ENCODE assay signal across 13 cellular contexts in the genomic region with DNA sequence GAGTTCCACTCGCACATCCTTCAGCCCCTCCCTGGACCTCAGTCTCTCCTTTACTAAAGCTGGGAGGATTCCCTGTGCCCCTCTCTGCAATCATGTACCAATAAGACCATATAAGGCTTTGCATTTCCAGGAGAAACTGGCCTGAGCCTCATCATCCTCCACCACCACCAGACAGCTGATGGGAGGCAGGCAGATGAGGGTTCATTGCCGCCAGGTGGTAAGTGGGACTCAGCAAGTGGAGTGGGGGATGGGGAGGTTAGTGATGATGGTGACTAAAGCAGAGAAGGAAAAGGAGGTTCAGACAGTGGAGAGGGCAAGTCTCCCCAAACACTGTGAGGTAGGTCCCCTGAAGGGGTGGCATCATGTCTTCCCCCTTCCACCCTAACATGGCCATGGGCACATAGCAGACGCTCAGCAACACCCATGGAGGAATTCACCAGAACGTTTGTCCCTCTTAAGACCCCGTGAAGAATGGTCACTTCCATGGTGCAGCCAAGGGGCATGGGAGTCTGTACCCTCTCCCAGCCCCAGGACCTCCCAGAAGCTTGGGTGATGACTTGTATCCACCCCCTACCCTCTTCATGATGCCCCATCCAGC. TPM values are rescaled to one million over a fixed set of nuclear protein-coding genes. Genes with fewer than 3 reads are reported as not detected.
DNase-seq lines count a peak whose midpoint lies in the region; ATAC-seq, FAIRE-seq and TF ChIP-seq lines count a peak whose summit lies in the region.
"Had no signal": no experiment of that assay in that cellular context is flagged by ENCODE, and none has a peak within 500 bp of the region (broad histone marks: within the 10 kb centered on the region; RNA-seq: fewer than 3 reads in every experiment).

No MANE protein-coding gene starts in this region.

- no peak for TF ChIP-seq RAD21 in HCT116 (IDR thresholded peaks at IDR 0.05; ENCODE audit: low read depth)

- H3K4me3 ChIP-seq in HCT116 (replicated peaks in 1 of 2; ENCODE audit: low read depth in 1 of 2, low read length in 2 of 2) (0 out of 4 replicates have a peak overlapping the region, but pooled peaks of 1 of the 2 experiments have one; percentile 37), small intestine (ENCODE audit: low read depth in 1 of 2, low read length in 2 of 2) (no peak overlapping the region)
- H3K4me3 ChIP-seq: gastrocnemius medialis had no signal

- H3K4me1 Mint-ChIP-seq in central memory CD8-positive, alpha-beta T cell: peaks cover 52% of the 10 kb centered on the region

- peak overlapping the region; percentile 57; the same call in 1 of the 2 replicates for H3K27ac ChIP-seq in HCT116 (ENCODE audit: low read depth, low read length)
- H3K27ac ChIP-seq in small intestine (ENCODE audit: low read depth in 1 of 2, low read length in 1 of 2): peak overlapping the region; percentile 87 to 90
- H3K27ac ChIP-seq: 22Rv1 had no signal

- DNase-seq in NCI-H2107 treated with DMSO at 0.1 percent for 48 hours (lab: John Stamatoyannopoulos, UW; ENCODE audit: unreplicated experiment) (peak; percentile 20), NCI-H2107 (lab: John Stamatoyannopoulos, UW) (no peak), HCT116 (ENCODE audit: low read depth, low spot score) (no peak), small intestine (peak; percentile 39), AG08395 (ENCODE audit: low spot score) (no peak)
- no peak for DNase-seq in central memory CD8-positive, alpha-beta T cell (ENCODE audit: low spot score in 2 of 2)
- DNase-seq in stimulated activated CD4-positive, alpha-beta T cell treated with anti-CD3 and anti-CD28 coated beads, Interleukin-15, amount 100 ng/mL, for 24 hours: no peak
- DNase-seq: gastrocnemius medialis, NCI-H1436 treated with DMSO at 0.1 percent for 48 hours had no signal

- H3K36me3 ChIP-seq in HCT116 (ENCODE audit: control insufficient read depth in 1 of 2, insufficient read depth in 2 of 2, low read length in 2 of 2) (peaks cover 3 to 9% of the 10 kb centered on the region in 2 experiments; a peak in 1 of 4 replicates), small intestine (ENCODE audit: control insufficient read depth in 2 of 2, insufficient read depth in 2 of 2, low read length in 2 of 2) (no peaks in the 10 kb centered on the region)
- H3K36me3 ChIP-seq: gastrocnemius medialis had no signal

- H3K9me2 ChIP-seq in HCT116 (ENCODE audit: insufficient read depth): no peaks in the 10 kb centered on the region

- CTCF ChIA-PET in HCT116 (lab: Charles Lee): interaction anchor here (0.9 to 1.9 kb wide), 3 partner anchors 9 to 11 kb away, joined by 3 to 9 read pairs (median 6); no protein-coding TSS in a partner anchor

- H3K27ac Mint-ChIP-seq in central memory CD8-positive, alpha-beta T cell (ENCODE audit: low read depth): no peak overlapping the region

- no peak for TF ChIP-seq POLR2A in HCT116 (IDR thresholded peaks at IDR 0.05; ENCODE audit: borderline replicate concordance, extremely low read depth, insufficient read depth, insufficient read length)

- H3K4me3 Mint-ChIP-seq in central memory CD8-positive, alpha-beta T cell: peak overlapping the region; percentile 39

- WGBS in small intestine, 3 donors: 75 to 80% (median 78%) methylated on average over 5 of the region's 5 CpGs

- H3K9me3 ChIP-seq in HCT116 (ENCODE audit: control insufficient read depth in 1 of 2, insufficient read depth in 1 of 2, low read depth in 1 of 2, low read length in 2 of 2): no peaks in the 10 kb centered on the region
- no peaks in the 10 kb centered on the region for H3K9me3 ChIP-seq in small intestine (ENCODE audit: control insufficient read depth, low read depth)
- H3K9me3 ChIP-seq: gastrocnemius medialis had no signal

- H3K36me3 Mint-ChIP-seq in central memory CD8-positive, alpha-beta T cell (ENCODE audit: insufficient read depth): peaks cover 6% of the 10 kb centered on the region

- TF ChIP-seq CTCF in HCT116 (IDR thresholded peaks at IDR 0.05 in 2 of 3, conservative IDR thresholded peaks at IDR 0.05 in 1 of 3; ENCODE audit: borderline replicate concordance in 1 of 3, insufficient read depth in 1 of 3, low read depth in 2 of 3, low read length in 2 of 3): no peak

- H3K9me3 Mint-ChIP-seq in central memory CD8-positive, alpha-beta T cell: no peaks in the 10 kb centered on the region

- POLR2A ChIA-PET in HCT116 (lab: Charles Lee): interaction anchor here (1.2 to 1.7 kb wide), 6 partner anchors 9 to 188 kb away, joined by 4 to 34 read pairs (median 6); a partner anchor contains a TSS

- no peaks in the 10 kb centered on the region for H3K27me3 ChIP-seq in HCT116 (ENCODE audit: insufficient read depth, low read length)
- H3K27me3 ChIP-seq in small intestine (ENCODE audit: control insufficient read depth in 2 of 2, insufficient read depth in 2 of 2, low read length in 2 of 2): no peaks in the 10 kb centered on the region
- H3K27me3 ChIP-seq: gastrocnemius medialis had no signal

- H3K79me2 ChIP-seq in HCT116 (ENCODE audit: insufficient read depth, low read length): peaks cover 10% of the 10 kb centered on the region

- peak overlapping the region; percentile 73 for H3K4me2 ChIP-seq in HCT116 (ENCODE audit: low read length)

- H4K20me1 ChIP-seq in HCT116 (ENCODE audit: insufficient read depth): no peaks in the 10 kb centered on the region

- no TSS peak for BruUV-seq in HCT116 (replicated peaks; lab: Mats Ljungman, UMichigan)

- H2AFZ ChIP-seq in HCT116 (ENCODE audit: low read depth, low read length, poor library complexity, severe bottlenecking): no peak overlapping the region

- RAD21 ChIA-PET in HCT116 (lab: Charles Lee; ENCODE audit: low non-redundant PET in 1 of 2, low total read pairs in 2 of 2, uncharacterized antibody in 2 of 2, unreplicated experiment in 2 of 2): interaction anchor here in 1 of 2 experiments (1.2 kb wide), 1 partner anchor 10 kb away, joined by 5 read pairs; no protein-coding TSS in a partner anchor

- H3K27me3 Mint-ChIP-seq in central memory CD8-positive, alpha-beta T cell: no peaks in the 10 kb centered on the region

- peaks cover 42 to 55% of the 10 kb centered on the region in 2 experiments for H3K4me1 ChIP-seq in HCT116 (ENCODE audit: control insufficient read depth in 1 of 2, insufficient read depth in 2 of 2, low read length in 2 of 2)
- H3K4me1 ChIP-seq in small intestine (ENCODE audit: control insufficient read depth in 2 of 2, insufficient read depth in 1 of 2, low read depth in 1 of 2, low read length in 1 of 2): peaks cover 6% of the 10 kb centered on the region in 2 donors

- ATAC-seq in HCT116: no peak
- ATAC-seq in central memory CD8-positive, alpha-beta T cell (replicated peaks; ENCODE audit: extremely low read depth, poor library complexity, severe bottlenecking): no peak
- no peak for ATAC-seq in GM21515 (IDR thresholded peaks at IDR 0.05; ENCODE audit: unreplicated experiment)
- ATAC-seq: gastrocnemius medialis had no signal

- FAIRE-seq in small intestine (lab: Jason Lieb, UNC): no peak
- FAIRE-seq: colon had no signal

- peak overlapping the region; percentile 55; the same call in 1 of the 2 replicates for H3K9ac ChIP-seq in HCT116 (ENCODE audit: low read length)

- intact Hi-C loops in HCT116 (cut with micrococcal nuclease): no loop called here

TF ChIP-seq in HCT116, 20 proteins besides CTCF, POLR2A, EP300 and RAD21:
- TF ChIP-seq POLR2AphosphoS5 (IDR thresholded peaks at IDR 0.05; ENCODE audit: low read depth, low read length) (peak; percentile 1), ELF1 (IDR thresholded peaks at IDR 0.05; ENCODE audit: borderline replicate concordance, low read depth) (no peak)

RNA-seq across cellular contexts. Expression of a gene that starts 4.5 kb away (rescaled TPM):
- total RNA-seq in HCT116 (2021; ENCODE audit: unreplicated experiment): 129 TPM
- 91.0 and 116 TPM in 2 replicates for polyA plus RNA-seq in HCT116 (2012)
- polyA plus RNA-seq in small intestine: 100 to 1,000 TPM in 1 of 3 donors, 10 to 100 TPM in 2; 77.2 to 102 (median 92.9) TPM

RNA-seq across cellular contexts. Expression of a gene that starts 29.0 kb away (rescaled TPM):
- 118 TPM for total RNA-seq in HCT116 (2021; ENCODE audit: unreplicated experiment)
- 150 and 159 TPM in 2 replicates for polyA plus RNA-seq in HCT116 (2012)
- 10 to 100 TPM; 12.3 to 18.9 (median 14.4) TPM for polyA plus RNA-seq in small intestine

RNA-seq across cellular contexts. Expression of a gene that starts 35.9 kb away (rescaled TPM):
- 27.4 TPM for total RNA-seq in HCT116 (2021; ENCODE audit: unreplicated experiment)
- 16.5 and 19.9 TPM in 2 replicates for polyA plus RNA-seq in HCT116 (2012)
- polyA plus RNA-seq in small intestine: 100 to 1,000 TPM in 2 of 3 donors, 10 to 100 TPM in 1; 48.0 to 167 (median 105) TPM
- total RNA-seq: lung microvascular endothelial cell had no signal

RNA-seq across cellular contexts. Expression of a gene that starts 37.6 kb away (rescaled TPM):
- 128 TPM for total RNA-seq in HCT116 (2021; ENCODE audit: unreplicated experiment)
- polyA plus RNA-seq in HCT116 (2012): 91.2 and 100 TPM in 2 replicates
- 10 to 100 TPM; 56.5 to 80.9 (median 65.5) TPM for polyA plus RNA-seq in small intestine

Comparison
In these comparisons a context has a peak if more than half of its experiments do, and no peak if none do; other contexts are left out.
1. DNase-seq: peak in NCI-H2107 treated with DMSO at 0.1 percent for 48 hours (single experiment) and small intestine (single experiment); none in NCI-H2107 (single experiment), HCT116 (single experiment), central memory CD8-positive, alpha-beta T cell (0 of 2), stimulated activated CD4-positive, alpha-beta T cell treated with anti-CD3 and anti-CD28 coated beads, Interleukin-15, amount 100 ng/mL, for 24 hours (single experiment) and AG08395 (single experiment).